1 cellular context compared by ENCODE assay signal in genomic region chr9:69675563-69675962, GRCh38.
A peak's percentile ranks its signal among the peaks of the same experiment; 100 is the strongest.
TF ChIP-seq lines count a peak whose summit lies in the region.

No MANE protein-coding gene starts in this region.

TF ChIP-seq in HepG2, 621 proteins besides CTCF, POLR2A, EP300 and RAD21:
- TF ChIP-seq FLYWCH1 (CRISPR knock-in tag; IDR thresholded peaks at IDR 0.05): no peak
- TF ChIP-seq LCORL (IDR thresholded peaks at IDR 0.05): 0 out of 2 replicates have a peak, but pooled peaks have one; percentile 38
- no peak for TF ChIP-seq LCORL (CRISPR knock-in tag; IDR thresholded peaks at IDR 0.05)
